Comparison of ENCODE assay signal across 2 cellular contexts in genomic region chr7:20793258-20793657, GRCh38.
TF ChIP-seq lines count a peak whose summit lies in the region.

No MANE protein-coding gene starts in this region.

TF ChIP-seq in Ishikawa, 13 proteins besides CTCF, POLR2A, EP300 and RAD21 (continued from another document):
- TF ChIP-seq, protein P1, sequence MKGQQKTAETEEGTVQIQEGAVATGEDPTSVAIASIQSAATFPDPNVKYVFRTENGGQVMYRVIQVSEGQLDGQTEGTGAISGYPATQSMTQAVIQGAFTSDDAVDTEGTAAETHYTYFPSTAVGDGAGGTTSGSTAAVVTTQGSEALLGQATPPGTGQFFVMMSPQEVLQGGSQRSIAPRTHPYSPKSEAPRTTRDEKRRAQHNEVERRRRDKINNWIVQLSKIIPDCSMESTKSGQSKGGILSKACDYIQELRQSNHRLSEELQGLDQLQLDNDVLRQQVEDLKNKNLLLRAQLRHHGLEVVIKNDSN (IDR thresholded peaks at IDR 0.05) = peak; percentile 19; the same call in 1 of the 2 replicates
- TF ChIP-seq, protein P2, sequence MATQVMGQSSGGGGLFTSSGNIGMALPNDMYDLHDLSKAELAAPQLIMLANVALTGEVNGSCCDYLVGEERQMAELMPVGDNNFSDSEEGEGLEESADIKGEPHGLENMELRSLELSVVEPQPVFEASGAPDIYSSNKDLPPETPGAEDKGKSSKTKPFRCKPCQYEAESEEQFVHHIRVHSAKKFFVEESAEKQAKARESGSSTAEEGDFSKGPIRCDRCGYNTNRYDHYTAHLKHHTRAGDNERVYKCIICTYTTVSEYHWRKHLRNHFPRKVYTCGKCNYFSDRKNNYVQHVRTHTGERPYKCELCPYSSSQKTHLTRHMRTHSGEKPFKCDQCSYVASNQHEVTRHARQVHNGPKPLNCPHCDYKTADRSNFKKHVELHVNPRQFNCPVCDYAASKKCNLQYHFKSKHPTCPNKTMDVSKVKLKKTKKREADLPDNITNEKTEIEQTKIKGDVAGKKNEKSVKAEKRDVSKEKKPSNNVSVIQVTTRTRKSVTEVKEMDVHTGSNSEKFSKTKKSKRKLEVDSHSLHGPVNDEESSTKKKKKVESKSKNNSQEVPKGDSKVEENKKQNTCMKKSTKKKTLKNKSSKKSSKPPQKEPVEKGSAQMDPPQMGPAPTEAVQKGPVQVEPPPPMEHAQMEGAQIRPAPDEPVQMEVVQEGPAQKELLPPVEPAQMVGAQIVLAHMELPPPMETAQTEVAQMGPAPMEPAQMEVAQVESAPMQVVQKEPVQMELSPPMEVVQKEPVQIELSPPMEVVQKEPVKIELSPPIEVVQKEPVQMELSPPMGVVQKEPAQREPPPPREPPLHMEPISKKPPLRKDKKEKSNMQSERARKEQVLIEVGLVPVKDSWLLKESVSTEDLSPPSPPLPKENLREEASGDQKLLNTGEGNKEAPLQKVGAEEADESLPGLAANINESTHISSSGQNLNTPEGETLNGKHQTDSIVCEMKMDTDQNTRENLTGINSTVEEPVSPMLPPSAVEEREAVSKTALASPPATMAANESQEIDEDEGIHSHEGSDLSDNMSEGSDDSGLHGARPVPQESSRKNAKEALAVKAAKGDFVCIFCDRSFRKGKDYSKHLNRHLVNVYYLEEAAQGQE (IDR thresholded peaks at IDR 0.05; ENCODE audit: low read depth) = no peak
- TF ChIP-seq NFIC (IDR thresholded peaks at IDR 0.05) (peak; percentile 73), EGR1 (IDR thresholded peaks at IDR 0.05) (no peak), CEBPB (IDR thresholded peaks at IDR 0.05) (no peak; the same call in 1 of the 2 replicates)

TF ChIP-seq in K562, 482 proteins besides CTCF, POLR2A, EP300 and RAD21 (continued from another document and continues in another):
- TF ChIP-seq, protein P3, sequence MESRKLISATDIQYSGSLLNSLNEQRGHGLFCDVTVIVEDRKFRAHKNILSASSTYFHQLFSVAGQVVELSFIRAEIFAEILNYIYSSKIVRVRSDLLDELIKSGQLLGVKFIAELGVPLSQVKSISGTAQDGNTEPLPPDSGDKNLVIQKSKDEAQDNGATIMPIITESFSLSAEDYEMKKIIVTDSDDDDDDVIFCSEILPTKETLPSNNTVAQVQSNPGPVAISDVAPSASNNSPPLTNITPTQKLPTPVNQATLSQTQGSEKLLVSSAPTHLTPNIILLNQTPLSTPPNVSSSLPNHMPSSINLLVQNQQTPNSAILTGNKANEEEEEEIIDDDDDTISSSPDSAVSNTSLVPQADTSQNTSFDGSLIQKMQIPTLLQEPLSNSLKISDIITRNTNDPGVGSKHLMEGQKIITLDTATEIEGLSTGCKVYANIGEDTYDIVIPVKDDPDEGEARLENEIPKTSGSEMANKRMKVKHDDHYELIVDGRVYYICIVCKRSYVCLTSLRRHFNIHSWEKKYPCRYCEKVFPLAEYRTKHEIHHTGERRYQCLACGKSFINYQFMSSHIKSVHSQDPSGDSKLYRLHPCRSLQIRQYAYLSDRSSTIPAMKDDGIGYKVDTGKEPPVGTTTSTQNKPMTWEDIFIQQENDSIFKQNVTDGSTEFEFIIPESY (CRISPR knock-in tag; IDR thresholded peaks at IDR 0.05) = no peak
- TF ChIP-seq ZFP36 (IDR thresholded peaks at IDR 0.05; ENCODE audit: low read depth, low read length, partially characterized antibody) (peak; percentile 44), CCAR2 (IDR thresholded peaks at IDR 0.05; ENCODE audit: low read depth, low read length) (no peak), FOXP1 (CRISPR knock-in tag; IDR thresholded peaks at IDR 0.05) (no peak), E2F1 (CRISPR knock-in tag; IDR thresholded peaks at IDR 0.05) (no peak), TAF1 (IDR thresholded peaks at IDR 0.05; ENCODE audit: control insufficient read depth, extremely low read depth, insufficient read depth, low read length, severe bottlenecking) (no peak), ZNF146 (CRISPR knock-in tag; IDR thresholded peaks at IDR 0.05; ENCODE audit: unreplicated experiment) (no peak), ZNF696 (CRISPR knock-in tag; conservative IDR thresholded peaks at IDR 0.05) (no peak), LEF1 (IDR thresholded peaks at IDR 0.05) (no peak), ATF6 (CRISPR knock-in tag; IDR thresholded peaks at IDR 0.05) (no peak), RCOR1 (IDR thresholded peaks at IDR 0.05; ENCODE audit: borderline replicate concordance in 1 of 2, low read depth in 2 of 2, low read length in 2 of 2) (no peak), TCF7 (IDR thresholded peaks at IDR 0.05; ENCODE audit: borderline replicate concordance) (no peak), ZFPM2 (CRISPR knock-in tag; IDR thresholded peaks at IDR 0.05) (no peak), BRD4 (IDR thresholded peaks at IDR 0.05) (no peak), FOXK2 (conservative IDR thresholded peaks at IDR 0.05 in 1 of 2, IDR thresholded peaks at IDR 0.05 in 1 of 2; ENCODE audit: low read depth in 2 of 2) (no peak), SIRT6 (IDR thresholded peaks at IDR 0.05; ENCODE audit: low read depth, low read length) (no peak), C11orf30 (IDR thresholded peaks at IDR 0.05; ENCODE audit: low read depth) (no peak)
- TF ChIP-seq, protein P4, sequence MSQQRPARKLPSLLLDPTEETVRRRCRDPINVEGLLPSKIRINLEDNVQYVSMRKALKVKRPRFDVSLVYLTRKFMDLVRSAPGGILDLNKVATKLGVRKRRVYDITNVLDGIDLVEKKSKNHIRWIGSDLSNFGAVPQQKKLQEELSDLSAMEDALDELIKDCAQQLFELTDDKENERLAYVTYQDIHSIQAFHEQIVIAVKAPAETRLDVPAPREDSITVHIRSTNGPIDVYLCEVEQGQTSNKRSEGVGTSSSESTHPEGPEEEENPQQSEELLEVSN (IDR thresholded peaks at IDR 0.05; ENCODE audit: borderline replicate concordance in 1 of 2, extremely low read depth in 1 of 2, insufficient read depth in 1 of 2, insufficient read length in 1 of 2, low read depth in 1 of 2, low read length in 1 of 2, poor library complexity in 1 of 2, severe bottlenecking in 1 of 2) = peak in 1 of 2 experiments; percentile 25
- TF ChIP-seq, protein P5, sequence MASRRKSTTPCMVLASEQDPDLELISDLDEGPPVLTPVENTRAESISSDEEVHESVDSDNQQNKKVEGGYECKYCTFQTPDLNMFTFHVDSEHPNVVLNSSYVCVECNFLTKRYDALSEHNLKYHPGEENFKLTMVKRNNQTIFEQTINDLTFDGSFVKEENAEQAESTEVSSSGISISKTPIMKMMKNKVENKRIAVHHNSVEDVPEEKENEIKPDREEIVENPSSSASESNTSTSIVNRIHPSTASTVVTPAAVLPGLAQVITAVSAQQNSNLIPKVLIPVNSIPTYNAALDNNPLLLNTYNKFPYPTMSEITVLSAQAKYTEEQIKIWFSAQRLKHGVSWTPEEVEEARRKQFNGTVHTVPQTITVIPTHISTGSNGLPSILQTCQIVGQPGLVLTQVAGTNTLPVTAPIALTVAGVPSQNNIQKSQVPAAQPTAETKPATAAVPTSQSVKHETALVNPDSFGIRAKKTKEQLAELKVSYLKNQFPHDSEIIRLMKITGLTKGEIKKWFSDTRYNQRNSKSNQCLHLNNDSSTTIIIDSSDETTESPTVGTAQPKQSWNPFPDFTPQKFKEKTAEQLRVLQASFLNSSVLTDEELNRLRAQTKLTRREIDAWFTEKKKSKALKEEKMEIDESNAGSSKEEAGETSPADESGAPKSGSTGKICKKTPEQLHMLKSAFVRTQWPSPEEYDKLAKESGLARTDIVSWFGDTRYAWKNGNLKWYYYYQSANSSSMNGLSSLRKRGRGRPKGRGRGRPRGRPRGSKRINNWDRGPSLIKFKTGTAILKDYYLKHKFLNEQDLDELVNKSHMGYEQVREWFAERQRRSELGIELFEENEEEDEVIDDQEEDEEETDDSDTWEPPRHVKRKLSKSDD (conservative IDR thresholded peaks at IDR 0.05; ENCODE audit: low read length) = no peak
- TF ChIP-seq, protein P6, sequence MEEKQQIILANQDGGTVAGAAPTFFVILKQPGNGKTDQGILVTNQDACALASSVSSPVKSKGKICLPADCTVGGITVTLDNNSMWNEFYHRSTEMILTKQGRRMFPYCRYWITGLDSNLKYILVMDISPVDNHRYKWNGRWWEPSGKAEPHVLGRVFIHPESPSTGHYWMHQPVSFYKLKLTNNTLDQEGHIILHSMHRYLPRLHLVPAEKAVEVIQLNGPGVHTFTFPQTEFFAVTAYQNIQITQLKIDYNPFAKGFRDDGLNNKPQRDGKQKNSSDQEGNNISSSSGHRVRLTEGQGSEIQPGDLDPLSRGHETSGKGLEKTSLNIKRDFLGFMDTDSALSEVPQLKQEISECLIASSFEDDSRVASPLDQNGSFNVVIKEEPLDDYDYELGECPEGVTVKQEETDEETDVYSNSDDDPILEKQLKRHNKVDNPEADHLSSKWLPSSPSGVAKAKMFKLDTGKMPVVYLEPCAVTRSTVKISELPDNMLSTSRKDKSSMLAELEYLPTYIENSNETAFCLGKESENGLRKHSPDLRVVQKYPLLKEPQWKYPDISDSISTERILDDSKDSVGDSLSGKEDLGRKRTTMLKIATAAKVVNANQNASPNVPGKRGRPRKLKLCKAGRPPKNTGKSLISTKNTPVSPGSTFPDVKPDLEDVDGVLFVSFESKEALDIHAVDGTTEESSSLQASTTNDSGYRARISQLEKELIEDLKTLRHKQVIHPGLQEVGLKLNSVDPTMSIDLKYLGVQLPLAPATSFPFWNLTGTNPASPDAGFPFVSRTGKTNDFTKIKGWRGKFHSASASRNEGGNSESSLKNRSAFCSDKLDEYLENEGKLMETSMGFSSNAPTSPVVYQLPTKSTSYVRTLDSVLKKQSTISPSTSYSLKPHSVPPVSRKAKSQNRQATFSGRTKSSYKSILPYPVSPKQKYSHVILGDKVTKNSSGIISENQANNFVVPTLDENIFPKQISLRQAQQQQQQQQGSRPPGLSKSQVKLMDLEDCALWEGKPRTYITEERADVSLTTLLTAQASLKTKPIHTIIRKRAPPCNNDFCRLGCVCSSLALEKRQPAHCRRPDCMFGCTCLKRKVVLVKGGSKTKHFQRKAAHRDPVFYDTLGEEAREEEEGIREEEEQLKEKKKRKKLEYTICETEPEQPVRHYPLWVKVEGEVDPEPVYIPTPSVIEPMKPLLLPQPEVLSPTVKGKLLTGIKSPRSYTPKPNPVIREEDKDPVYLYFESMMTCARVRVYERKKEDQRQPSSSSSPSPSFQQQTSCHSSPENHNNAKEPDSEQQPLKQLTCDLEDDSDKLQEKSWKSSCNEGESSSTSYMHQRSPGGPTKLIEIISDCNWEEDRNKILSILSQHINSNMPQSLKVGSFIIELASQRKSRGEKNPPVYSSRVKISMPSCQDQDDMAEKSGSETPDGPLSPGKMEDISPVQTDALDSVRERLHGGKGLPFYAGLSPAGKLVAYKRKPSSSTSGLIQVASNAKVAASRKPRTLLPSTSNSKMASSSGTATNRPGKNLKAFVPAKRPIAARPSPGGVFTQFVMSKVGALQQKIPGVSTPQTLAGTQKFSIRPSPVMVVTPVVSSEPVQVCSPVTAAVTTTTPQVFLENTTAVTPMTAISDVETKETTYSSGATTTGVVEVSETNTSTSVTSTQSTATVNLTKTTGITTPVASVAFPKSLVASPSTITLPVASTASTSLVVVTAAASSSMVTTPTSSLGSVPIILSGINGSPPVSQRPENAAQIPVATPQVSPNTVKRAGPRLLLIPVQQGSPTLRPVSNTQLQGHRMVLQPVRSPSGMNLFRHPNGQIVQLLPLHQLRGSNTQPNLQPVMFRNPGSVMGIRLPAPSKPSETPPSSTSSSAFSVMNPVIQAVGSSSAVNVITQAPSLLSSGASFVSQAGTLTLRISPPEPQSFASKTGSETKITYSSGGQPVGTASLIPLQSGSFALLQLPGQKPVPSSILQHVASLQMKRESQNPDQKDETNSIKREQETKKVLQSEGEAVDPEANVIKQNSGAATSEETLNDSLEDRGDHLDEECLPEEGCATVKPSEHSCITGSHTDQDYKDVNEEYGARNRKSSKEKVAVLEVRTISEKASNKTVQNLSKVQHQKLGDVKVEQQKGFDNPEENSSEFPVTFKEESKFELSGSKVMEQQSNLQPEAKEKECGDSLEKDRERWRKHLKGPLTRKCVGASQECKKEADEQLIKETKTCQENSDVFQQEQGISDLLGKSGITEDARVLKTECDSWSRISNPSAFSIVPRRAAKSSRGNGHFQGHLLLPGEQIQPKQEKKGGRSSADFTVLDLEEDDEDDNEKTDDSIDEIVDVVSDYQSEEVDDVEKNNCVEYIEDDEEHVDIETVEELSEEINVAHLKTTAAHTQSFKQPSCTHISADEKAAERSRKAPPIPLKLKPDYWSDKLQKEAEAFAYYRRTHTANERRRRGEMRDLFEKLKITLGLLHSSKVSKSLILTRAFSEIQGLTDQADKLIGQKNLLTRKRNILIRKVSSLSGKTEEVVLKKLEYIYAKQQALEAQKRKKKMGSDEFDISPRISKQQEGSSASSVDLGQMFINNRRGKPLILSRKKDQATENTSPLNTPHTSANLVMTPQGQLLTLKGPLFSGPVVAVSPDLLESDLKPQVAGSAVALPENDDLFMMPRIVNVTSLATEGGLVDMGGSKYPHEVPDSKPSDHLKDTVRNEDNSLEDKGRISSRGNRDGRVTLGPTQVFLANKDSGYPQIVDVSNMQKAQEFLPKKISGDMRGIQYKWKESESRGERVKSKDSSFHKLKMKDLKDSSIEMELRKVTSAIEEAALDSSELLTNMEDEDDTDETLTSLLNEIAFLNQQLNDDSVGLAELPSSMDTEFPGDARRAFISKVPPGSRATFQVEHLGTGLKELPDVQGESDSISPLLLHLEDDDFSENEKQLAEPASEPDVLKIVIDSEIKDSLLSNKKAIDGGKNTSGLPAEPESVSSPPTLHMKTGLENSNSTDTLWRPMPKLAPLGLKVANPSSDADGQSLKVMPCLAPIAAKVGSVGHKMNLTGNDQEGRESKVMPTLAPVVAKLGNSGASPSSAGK (IDR thresholded peaks at IDR 0.05) = 0 out of 2 replicates have a peak, but pooled peaks have one; percentile 17
